Comparison of ENCODE assay signal across 24 cellular contexts in genomic region chr14:29798078-29798477, GRCh38.
"Had no signal": no experiment of that assay in that cellular context is flagged by ENCODE, and none has a peak within 500 bp of the region (broad histone marks: within the 10 kb centered on the region; RNA-seq: fewer than 3 reads in every experiment).

No MANE protein-coding gene starts in this region.

- H3K4me1 ChIP-seq: colonic mucosa, esophagus squamous epithelium, foreskin keratinocyte, gastrocnemius medialis, heart left ventricle had no signal

- DNase-seq: colonic mucosa; cortex of kidney; dermis blood vessel endothelial cell; dorsolateral prefrontal cortex; effector CD4-positive, alpha-beta T cell; effector CD8-positive, alpha-beta T cell; effector memory CD4-positive, alpha-beta T cell; effector memory CD8-positive, alpha-beta T cell; endodermal cell; erythroblast; esophagus squamous epithelium; foreskin fibroblast; foreskin keratinocyte; foreskin melanocyte; gastrocnemius medialis; glutamatergic neuron; heart left ventricle; heart right ventricle had no signal

- H3K27ac ChIP-seq: colonic mucosa, coronary artery, dorsolateral prefrontal cortex, epithelial cell of prostate, esophagus muscularis mucosa, esophagus squamous epithelium, foreskin keratinocyte, gastrocnemius medialis, gastroesophageal sphincter, heart left ventricle, heart right ventricle had no signal

- ATAC-seq: effector memory CD8-positive, alpha-beta T cell; esophagus mucosa; foreskin keratinocyte; gastrocnemius medialis; gastroesophageal sphincter; heart left ventricle; heart right ventricle had no signal

- H3K4me3 Mint-ChIP-seq: dendritic cell treated with granulocyte-macrophage colony-stimulating factor and Interleukin-4, amounts not matched to agents 40 ng/mL and 50 ng/mL, for 4 days; effector memory CD8-positive, alpha-beta T cell; endodermal cell had no signal

- H3K27ac Mint-ChIP-seq: dendritic cell treated with granulocyte-macrophage colony-stimulating factor and Interleukin-4, amounts not matched to agents 40 ng/mL and 50 ng/mL, for 4 days; effector memory CD8-positive, alpha-beta T cell; endodermal cell had no signal

- H3K4me3 ChIP-seq: colonic mucosa, coronary artery, dorsolateral prefrontal cortex, esophagus muscularis mucosa, esophagus squamous epithelium, gastrocnemius medialis, gastroesophageal sphincter, heart left ventricle, heart right ventricle had no signal

- H3K9me3 Mint-ChIP-seq: endodermal cell had no signal

- H3K27me3 Mint-ChIP-seq: dendritic cell treated with granulocyte-macrophage colony-stimulating factor and Interleukin-4, amounts not matched to agents 40 ng/mL and 50 ng/mL, for 4 days; effector memory CD8-positive, alpha-beta T cell had no signal

- H3K27me3 ChIP-seq: colonic mucosa, dorsolateral prefrontal cortex, esophagus muscularis mucosa, esophagus squamous epithelium, foreskin keratinocyte, gastrocnemius medialis, gastroesophageal sphincter, heart left ventricle, heart right ventricle had no signal

- H3K36me3 ChIP-seq: colonic mucosa, esophagus muscularis mucosa, esophagus squamous epithelium, gastrocnemius medialis, gastroesophageal sphincter, heart left ventricle, heart right ventricle had no signal
